1 cellular context compared by ENCODE assay signal in genomic region chr15:43795997-43796396, GRCh38.
TF ChIP-seq lines count a peak whose summit lies in the region.

No MANE protein-coding gene starts in this region.

TF ChIP-seq in GM23338, 12 proteins besides CTCF, POLR2A, EP300 and RAD21:
- no peak for TF ChIP-seq STAT1 (IDR thresholded peaks at IDR 0.05; ENCODE audit: unreplicated experiment)
- TF ChIP-seq JUNB (IDR thresholded peaks at IDR 0.05; ENCODE audit: unreplicated experiment): no peak
- TF ChIP-seq ZNF114 (CRISPR knock-in tag; IDR thresholded peaks at IDR 0.05): no peak
- no peak for TF ChIP-seq NANOG (IDR thresholded peaks at IDR 0.05; ENCODE audit: borderline replicate concordance)
- TF ChIP-seq ZNF331 (CRISPR knock-in tag; IDR thresholded peaks at IDR 0.05; ENCODE audit: low read depth): no peak
- no peak for TF ChIP-seq EZH2 (IDR thresholded peaks at IDR 0.05; ENCODE audit: low read depth, unreplicated experiment)
- TF ChIP-seq, protein P1, sequence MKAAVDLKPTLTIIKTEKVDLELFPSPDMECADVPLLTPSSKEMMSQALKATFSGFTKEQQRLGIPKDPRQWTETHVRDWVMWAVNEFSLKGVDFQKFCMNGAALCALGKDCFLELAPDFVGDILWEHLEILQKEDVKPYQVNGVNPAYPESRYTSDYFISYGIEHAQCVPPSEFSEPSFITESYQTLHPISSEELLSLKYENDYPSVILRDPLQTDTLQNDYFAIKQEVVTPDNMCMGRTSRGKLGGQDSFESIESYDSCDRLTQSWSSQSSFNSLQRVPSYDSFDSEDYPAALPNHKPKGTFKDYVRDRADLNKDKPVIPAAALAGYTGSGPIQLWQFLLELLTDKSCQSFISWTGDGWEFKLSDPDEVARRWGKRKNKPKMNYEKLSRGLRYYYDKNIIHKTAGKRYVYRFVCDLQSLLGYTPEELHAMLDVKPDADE (IDR thresholded peaks at IDR 0.05): no peak
- TF ChIP-seq, protein P2, sequence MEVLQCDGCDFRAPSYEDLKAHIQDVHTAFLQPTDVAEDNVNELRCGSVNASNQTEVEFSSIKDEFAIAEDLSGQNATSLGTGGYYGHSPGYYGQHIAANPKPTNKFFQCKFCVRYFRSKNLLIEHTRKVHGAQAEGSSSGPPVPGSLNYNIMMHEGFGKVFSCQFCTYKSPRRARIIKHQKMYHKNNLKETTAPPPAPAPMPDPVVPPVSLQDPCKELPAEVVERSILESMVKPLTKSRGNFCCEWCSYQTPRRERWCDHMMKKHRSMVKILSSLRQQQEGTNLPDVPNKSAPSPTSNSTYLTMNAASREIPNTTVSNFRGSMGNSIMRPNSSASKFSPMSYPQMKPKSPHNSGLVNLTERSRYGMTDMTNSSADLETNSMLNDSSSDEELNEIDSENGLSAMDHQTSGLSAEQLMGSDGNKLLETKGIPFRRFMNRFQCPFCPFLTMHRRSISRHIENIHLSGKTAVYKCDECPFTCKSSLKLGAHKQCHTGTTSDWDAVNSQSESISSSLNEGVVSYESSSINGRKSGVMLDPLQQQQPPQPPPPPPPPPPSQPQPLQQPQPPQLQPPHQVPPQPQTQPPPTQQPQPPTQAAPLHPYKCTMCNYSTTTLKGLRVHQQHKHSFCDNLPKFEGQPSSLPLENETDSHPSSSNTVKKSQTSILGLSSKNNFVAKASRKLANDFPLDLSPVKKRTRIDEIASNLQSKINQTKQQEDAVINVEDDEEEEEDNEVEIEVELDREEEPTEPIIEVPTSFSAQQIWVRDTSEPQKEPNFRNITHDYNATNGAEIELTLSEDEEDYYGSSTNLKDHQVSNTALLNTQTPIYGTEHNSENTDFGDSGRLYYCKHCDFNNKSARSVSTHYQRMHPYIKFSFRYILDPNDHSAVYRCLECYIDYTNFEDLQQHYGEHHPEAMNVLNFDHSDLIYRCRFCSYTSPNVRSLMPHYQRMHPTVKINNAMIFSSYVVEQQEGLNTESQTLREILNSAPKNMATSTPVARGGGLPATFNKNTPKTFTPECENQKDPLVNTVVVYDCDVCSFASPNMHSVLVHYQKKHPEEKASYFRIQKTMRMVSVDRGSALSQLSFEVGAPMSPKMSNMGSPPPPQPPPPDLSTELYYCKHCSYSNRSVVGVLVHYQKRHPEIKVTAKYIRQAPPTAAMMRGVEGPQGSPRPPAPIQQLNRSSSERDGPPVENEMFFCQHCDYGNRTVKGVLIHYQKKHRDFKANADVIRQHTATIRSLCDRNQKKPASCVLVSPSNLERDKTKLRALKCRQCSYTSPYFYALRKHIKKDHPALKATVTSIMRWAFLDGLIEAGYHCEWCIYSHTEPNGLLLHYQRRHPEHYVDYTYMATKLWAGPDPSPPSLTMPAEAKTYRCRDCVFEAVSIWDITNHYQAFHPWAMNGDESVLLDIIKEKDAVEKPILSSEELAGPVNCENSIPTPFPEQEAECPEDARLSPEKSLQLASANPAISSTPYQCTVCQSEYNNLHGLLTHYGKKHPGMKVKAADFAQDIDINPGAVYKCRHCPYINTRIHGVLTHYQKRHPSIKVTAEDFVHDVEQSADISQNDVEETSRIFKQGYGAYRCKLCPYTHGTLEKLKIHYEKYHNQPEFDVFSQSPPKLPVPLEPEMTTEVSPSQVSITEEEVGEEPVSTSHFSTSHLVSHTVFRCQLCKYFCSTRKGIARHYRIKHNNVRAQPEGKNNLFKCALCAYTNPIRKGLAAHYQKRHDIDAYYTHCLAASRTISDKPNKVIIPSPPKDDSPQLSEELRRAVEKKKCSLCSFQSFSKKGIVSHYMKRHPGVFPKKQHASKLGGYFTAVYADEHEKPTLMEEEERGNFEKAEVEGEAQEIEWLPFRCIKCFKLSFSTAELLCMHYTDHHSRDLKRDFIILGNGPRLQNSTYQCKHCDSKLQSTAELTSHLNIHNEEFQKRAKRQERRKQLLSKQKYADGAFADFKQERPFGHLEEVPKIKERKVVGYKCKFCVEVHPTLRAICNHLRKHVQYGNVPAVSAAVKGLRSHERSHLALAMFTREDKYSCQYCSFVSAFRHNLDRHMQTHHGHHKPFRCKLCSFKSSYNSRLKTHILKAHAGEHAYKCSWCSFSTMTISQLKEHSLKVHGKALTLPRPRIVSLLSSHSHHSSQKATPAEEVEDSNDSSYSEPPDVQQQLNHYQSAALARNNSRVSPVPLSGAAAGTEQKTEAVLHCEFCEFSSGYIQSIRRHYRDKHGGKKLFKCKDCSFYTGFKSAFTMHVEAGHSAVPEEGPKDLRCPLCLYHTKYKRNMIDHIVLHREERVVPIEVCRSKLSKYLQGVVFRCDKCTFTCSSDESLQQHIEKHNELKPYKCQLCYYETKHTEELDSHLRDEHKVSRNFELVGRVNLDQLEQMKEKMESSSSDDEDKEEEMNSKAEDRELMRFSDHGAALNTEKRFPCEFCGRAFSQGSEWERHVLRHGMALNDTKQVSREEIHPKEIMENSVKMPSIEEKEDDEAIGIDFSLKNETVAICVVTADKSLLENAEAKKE (CRISPR knock-in tag; IDR thresholded peaks at IDR 0.05): no peak
- TF ChIP-seq, protein P3, sequence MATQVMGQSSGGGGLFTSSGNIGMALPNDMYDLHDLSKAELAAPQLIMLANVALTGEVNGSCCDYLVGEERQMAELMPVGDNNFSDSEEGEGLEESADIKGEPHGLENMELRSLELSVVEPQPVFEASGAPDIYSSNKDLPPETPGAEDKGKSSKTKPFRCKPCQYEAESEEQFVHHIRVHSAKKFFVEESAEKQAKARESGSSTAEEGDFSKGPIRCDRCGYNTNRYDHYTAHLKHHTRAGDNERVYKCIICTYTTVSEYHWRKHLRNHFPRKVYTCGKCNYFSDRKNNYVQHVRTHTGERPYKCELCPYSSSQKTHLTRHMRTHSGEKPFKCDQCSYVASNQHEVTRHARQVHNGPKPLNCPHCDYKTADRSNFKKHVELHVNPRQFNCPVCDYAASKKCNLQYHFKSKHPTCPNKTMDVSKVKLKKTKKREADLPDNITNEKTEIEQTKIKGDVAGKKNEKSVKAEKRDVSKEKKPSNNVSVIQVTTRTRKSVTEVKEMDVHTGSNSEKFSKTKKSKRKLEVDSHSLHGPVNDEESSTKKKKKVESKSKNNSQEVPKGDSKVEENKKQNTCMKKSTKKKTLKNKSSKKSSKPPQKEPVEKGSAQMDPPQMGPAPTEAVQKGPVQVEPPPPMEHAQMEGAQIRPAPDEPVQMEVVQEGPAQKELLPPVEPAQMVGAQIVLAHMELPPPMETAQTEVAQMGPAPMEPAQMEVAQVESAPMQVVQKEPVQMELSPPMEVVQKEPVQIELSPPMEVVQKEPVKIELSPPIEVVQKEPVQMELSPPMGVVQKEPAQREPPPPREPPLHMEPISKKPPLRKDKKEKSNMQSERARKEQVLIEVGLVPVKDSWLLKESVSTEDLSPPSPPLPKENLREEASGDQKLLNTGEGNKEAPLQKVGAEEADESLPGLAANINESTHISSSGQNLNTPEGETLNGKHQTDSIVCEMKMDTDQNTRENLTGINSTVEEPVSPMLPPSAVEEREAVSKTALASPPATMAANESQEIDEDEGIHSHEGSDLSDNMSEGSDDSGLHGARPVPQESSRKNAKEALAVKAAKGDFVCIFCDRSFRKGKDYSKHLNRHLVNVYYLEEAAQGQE (IDR thresholded peaks at IDR 0.05; ENCODE audit: unreplicated experiment): no peak
- no peak for TF ChIP-seq POLR2AphosphoS5 (IDR thresholded peaks at IDR 0.05; ENCODE audit: low read depth)
- no peak for TF ChIP-seq EZH2phosphoT487 (IDR thresholded peaks at IDR 0.05; ENCODE audit: unreplicated experiment)
- no peak for TF ChIP-seq CREB1 (CRISPR knock-in tag; IDR thresholded peaks at IDR 0.05; ENCODE audit: low read depth)
